In genomic region chr11:128502736-128503135, GRCh38 we compare ENCODE assay signal across 9 cellular contexts.
DNase-seq lines count a peak whose midpoint lies in the region; ATAC-seq and TF ChIP-seq lines count a peak whose summit lies in the region.
"Had no signal": no experiment of that assay in that cellular context is flagged by ENCODE, and none has a peak within 500 bp of the region (broad histone marks: within the 10 kb centered on the region; RNA-seq: fewer than 3 reads in every experiment).

No MANE protein-coding gene starts in this region.

- no peak overlapping the region for H3K4me3 ChIP-seq in AG04449 (ENCODE audit: low read depth, low read length)
- H3K4me3 ChIP-seq in astrocyte of the spinal cord (ENCODE audit: low read depth, low read length), result no peak overlapping the region
- no peak overlapping the region for H3K4me3 ChIP-seq in mesodermal cell (ENCODE audit: extremely low read depth, insufficient read depth, low read length, poor library complexity, severe bottlenecking)
- H3K4me3 ChIP-seq in adrenal gland, result no peak overlapping the region

- in situ Hi-C loops in astrocyte of the spinal cord (cut with HindIII; ENCODE audit: low sequenced_read_pairs), result no loop called here

- POLR2A ChIA-PET in AG04449 (lab: Yijun Ruan, JAX), result interaction anchor here (1.0 to 1.1 kb wide), 2 partner anchors 9 to 27 kb away, joined by 3 read pairs; no protein-coding TSS in a partner anchor

- H3K27ac ChIP-seq in KOPT-K1 (ENCODE audit: low read depth, low read length, poor library complexity, severe bottlenecking) (peak overlapping the region; percentile 62), mesodermal cell (ENCODE audit: low read depth, low read length, severe bottlenecking) (peak overlapping the region; percentile 36), adrenal gland (peak overlapping the region in 1 of 5 donors; percentile 49)

- no peak for TF ChIP-seq POLR2A in adrenal gland (IDR thresholded peaks at IDR 0.05)

- CTCF ChIA-PET in AG04449 (lab: Yijun Ruan, JAX), result interaction anchor here (1.4 to 5.1 kb wide), 2 partner anchors 39 to 128 kb away, joined by 5 to 39 read pairs; no protein-coding TSS in a partner anchor

- 95 to 100% methylated on average over 2 to 4 of the region's 4 CpGs for WGBS in mesodermal cell (ENCODE audit: insufficient coverage in 2 of 2), 2 experiments
- 49 to 70% (median 64%) methylated on average over 4 of the region's 4 CpGs for WGBS in adrenal gland, 4 donors

- DNase-seq in AG04449 (ENCODE audit: low read depth, low spot score), result peak; percentile 94
- DNase-seq in astrocyte of the spinal cord (ENCODE audit: low read depth, low spot score), result peak; percentile 89
- DNase-seq in adrenal gland, result no peak
- no peak for DNase-seq in stimulated activated CD8-positive, alpha-beta memory T cell treated with anti-CD3 and anti-CD28 coated beads, Interleukin-4, amount 100 ng/mL, for 48 hours
- no peak for DNase-seq in NCI-H1436 (lab: John Stamatoyannopoulos, UW)
- DNase-seq: NCI-H2081 treated with DMSO at 0.1 percent for 48 hours had no signal

- ATAC-seq in HG02623 (IDR thresholded peaks at IDR 0.05; ENCODE audit: unreplicated experiment), result no peak

- H3K36me3 ChIP-seq in KOPT-K1 (ENCODE audit: insufficient read depth, low read length) (peaks cover 70% of the 10 kb centered on the region), mesodermal cell (ENCODE audit: control insufficient read depth, insufficient read depth, low read length) (peaks cover 67% of the 10 kb centered on the region), adrenal gland (replicated peaks in 1 of 2) (no peaks in the 10 kb centered on the region)

- H3K4me1 ChIP-seq in mesodermal cell (ENCODE audit: control insufficient read depth, insufficient read depth, low read length, poor library complexity, severe bottlenecking), result peaks cover 96% of the 10 kb centered on the region
- peaks cover 32 to 73% of the 10 kb centered on the region in 2 donors for H3K4me1 ChIP-seq in adrenal gland (replicated peaks in 1 of 2)

- no peaks in the 10 kb centered on the region for H3K9me3 ChIP-seq in KOPT-K1 (ENCODE audit: insufficient read depth, low read length, poor library complexity, severe bottlenecking)
- no peaks in the 10 kb centered on the region for H3K9me3 ChIP-seq in mesodermal cell (ENCODE audit: control insufficient read depth, low read length)
- H3K9me3 ChIP-seq in adrenal gland (replicated peaks in 1 of 3), result no peaks in the 10 kb centered on the region

- no peaks in the 10 kb centered on the region for H3K27me3 ChIP-seq in adrenal gland

- intact Hi-C loops in adrenal gland (cut with DNase I), result no loop called here

- TF ChIP-seq CTCF in AG04449 (IDR thresholded peaks at IDR 0.05; ENCODE audit: insufficient read depth, low read length, missing control alignments), result no peak
- no peak for TF ChIP-seq CTCF in astrocyte of the spinal cord (IDR thresholded peaks at IDR 0.05; ENCODE audit: low read depth, low read length)
- no peak for TF ChIP-seq CTCF in adrenal gland (IDR thresholded peaks at IDR 0.05)

Comparison
In these comparisons a context has a peak if more than half of its experiments do, and no peak if none do; other contexts are left out.
1. DNase-seq: peak in AG04449 (single experiment) and astrocyte of the spinal cord (single experiment); none in adrenal gland (0 of 7), stimulated activated CD8-positive, alpha-beta memory T cell treated with anti-CD3 and anti-CD28 coated beads, Interleukin-4, amount 100 ng/mL, for 48 hours (single experiment) and NCI-H1436 (single experiment).